ENCODE assay signal across 7 cellular contexts in the genomic region with DNA sequence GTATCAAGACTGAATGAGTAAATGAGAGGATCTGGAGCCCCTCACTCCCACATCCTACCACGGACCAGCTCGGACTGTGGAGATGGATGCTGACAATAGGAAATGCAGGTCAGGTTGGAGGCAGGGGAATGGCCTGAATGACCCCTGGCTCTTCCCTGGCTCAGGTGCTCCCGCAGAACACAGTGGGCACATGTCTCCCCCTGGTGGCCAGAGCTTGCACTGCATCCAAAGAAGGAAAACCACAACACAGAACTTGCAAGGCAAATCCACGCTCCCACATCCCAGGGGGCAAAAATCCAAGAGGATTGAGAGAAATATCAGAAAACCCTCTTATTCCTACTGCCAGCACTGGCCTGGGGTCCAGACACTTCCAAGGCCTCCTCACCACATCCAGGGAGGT.
DNase-seq lines count a peak whose midpoint lies in the region; ATAC-seq, FAIRE-seq and TF ChIP-seq lines count a peak whose summit lies in the region.
"Not testable (repeated sequence)": the region's sequence is repeated elsewhere in the genome, so short reads cannot be mapped to it uniquely, and the experiment has no call there.

No MANE protein-coding gene starts in this region.

- H3K4me3 ChIP-seq in GM12878, heart left ventricle, right lobe of liver, psoas muscle: not testable (repeated sequence)

- SMC1A ChIA-PET in GM12878 (lab: Charles Lee; ENCODE audit: uncharacterized antibody, unreplicated experiment), result not testable (repeated sequence)

- not testable (repeated sequence) for H3K27ac ChIP-seq in GM12878 (ENCODE audit: control insufficient read depth, insufficient read depth); heart left ventricle; right lobe of liver; psoas muscle

- not testable (repeated sequence) for TF ChIP-seq RAD21 in GM12878 (IDR thresholded peaks at IDR 0.05; ENCODE audit: insufficient read depth, low read depth, low read length)

- ATAC-seq in WTC11 (peak; percentile 45), GM12878 (peak; percentile 64), heart left ventricle (peak in 3 of 4 donors; percentile 27 to 56 (median 51)), right lobe of liver (peak; percentile 61 to 79 (median 76)), psoas muscle (peak; percentile 40 to 70 (median 66))

- H3K27ac Mint-ChIP-seq in HFFc6, WTC11: not testable (repeated sequence)

- H3K36me3 ChIP-seq in GM12878 (ENCODE audit: control insufficient read depth in 2 of 2, insufficient read depth in 2 of 2, low read length in 1 of 2); heart left ventricle; right lobe of liver; psoas muscle (ENCODE audit: insufficient read depth in 1 of 2, low read depth in 1 of 2): not testable (repeated sequence)

- H4K20me1 ChIP-seq in GM12878 (ENCODE audit: control insufficient read depth, insufficient read depth), result not testable (repeated sequence)

- peak; percentile 51 for FAIRE-seq in D721Med (lab: Jason Lieb, UNC)
- FAIRE-seq in GM12878 (lab: Jason Lieb, UNC), result peak; percentile 66

- TF ChIP-seq POLR2A in GM12878 (IDR thresholded peaks at IDR 0.05; ENCODE audit: low read depth, low read length); heart left ventricle (IDR thresholded peaks at IDR 0.05); right lobe of liver (IDR thresholded peaks at IDR 0.05): not testable (repeated sequence)

- not testable (repeated sequence) for H3K4me2 ChIP-seq in GM12878 (ENCODE audit: control insufficient read depth, insufficient read depth)

- H3K4me1 Mint-ChIP-seq in HFFc6 (ENCODE audit: low read depth); WTC11: not testable (repeated sequence)

- WGBS in GM12878 (ENCODE audit: insufficient coverage, insufficient replicate concordance, low lambda C conversion rate, missing lambda C conversion rate), result 5% methylated on average over 2 of the region's 4 CpGs
- 17 to 50% (median 33%) methylated on average over 1 to 2 of the region's 4 CpGs for WGBS in heart left ventricle, 4 donors
- 0% methylated on average over 1 of the region's 4 CpGs for WGBS in right lobe of liver (ENCODE audit: insufficient coverage, low coverage, low lambda C conversion rate, missing lambda C conversion rate)
- WGBS in psoas muscle, 3 donors, result 50 to 63% methylated on average over 1 to 2 of the region's 4 CpGs; no CpG with 5 or more reads in 1 of the 3 donors

- H3K4me1 ChIP-seq in GM12878 (ENCODE audit: control insufficient read depth, insufficient read depth, low read length); heart left ventricle; right lobe of liver; psoas muscle: not testable (repeated sequence)

- H3K27me3 Mint-ChIP-seq in HFFc6 (ENCODE audit: insufficient read depth); WTC11 (ENCODE audit: low read depth): not testable (repeated sequence)

- POLR2A ChIA-PET in WTC11 (lab: Charles Lee); GM12878 (lab: Charles Lee): not testable (repeated sequence)

- not testable (repeated sequence) for TF ChIP-seq CTCF in D721Med (IDR thresholded peaks at IDR 0.05; ENCODE audit: insufficient read depth, missing control alignments); WTC11 (IDR thresholded peaks at IDR 0.05); GM12878 (IDR thresholded peaks at IDR 0.05 in 2 of 3, conservative IDR thresholded peaks at IDR 0.05 in 1 of 3; ENCODE audit: control insufficient read depth in 2 of 3, extremely low read depth in 1 of 3, insufficient read depth in 1 of 3, low read depth in 3 of 3, low read length in 3 of 3); right lobe of liver (IDR thresholded peaks at IDR 0.05); psoas muscle (IDR thresholded peaks at IDR 0.05)
- TF ChIP-seq CTCF in HFFc6 (IDR thresholded peaks at IDR 0.05) (peak; percentile 65), heart left ventricle (IDR thresholded peaks at IDR 0.05) (peak in 1 of 12 donors; percentile 14)

- CTCF ChIA-PET in WTC11 (lab: Charles Lee); GM12878 (lab: Yijun Ruan, JAX): not testable (repeated sequence)

- not testable (repeated sequence) for H3K9me3 Mint-ChIP-seq in HFFc6, WTC11

- H2AFZ ChIP-seq in GM12878 (ENCODE audit: control insufficient read depth, low read depth, low read length), result not testable (repeated sequence)

- H3K4me3 Mint-ChIP-seq in HFFc6, WTC11: not testable (repeated sequence)

- not testable (repeated sequence) for H3K9ac ChIP-seq in GM12878 (ENCODE audit: control insufficient read depth, insufficient read depth, low read length)

- RAD21 ChIA-PET in GM12878 (lab: Charles Lee; ENCODE audit: unreplicated experiment), result not testable (repeated sequence)

- in situ Hi-C loops in GM12878 (cut with MboI), result not testable (repeated sequence)

- not testable (repeated sequence) for TF ChIP-seq EP300 in GM12878 (IDR thresholded peaks at IDR 0.05; ENCODE audit: borderline replicate concordance in 1 of 2, control insufficient read depth in 1 of 2, low read depth in 2 of 2, low read length in 2 of 2)

- H3K9me3 ChIP-seq in GM12878 (replicated peaks; ENCODE audit: control insufficient read depth, insufficient read depth, low read length); heart left ventricle; right lobe of liver; psoas muscle: not testable (repeated sequence)

- not testable (repeated sequence) for H3K79me2 ChIP-seq in GM12878 (ENCODE audit: control insufficient read depth, insufficient read depth, low read length)

- H3K36me3 Mint-ChIP-seq in HFFc6 (ENCODE audit: low read depth); WTC11: not testable (repeated sequence)

- DNase-seq in D721Med (ENCODE audit: insufficient read length, low spot score); HFFc6; WTC11 (ENCODE audit: low spot score); GM12878 (ENCODE audit: low read depth, low spot score); heart left ventricle; right lobe of liver; psoas muscle: not testable (repeated sequence)

- intact Hi-C loops in GM12878 (cut with micrococcal nuclease; ENCODE audit: unreplicated experiment); heart left ventricle (cut with DNase I); right lobe of liver (cut with DNase I); psoas muscle (cut with DNase I): not testable (repeated sequence)

- BruUV-seq in GM12878 (replicated peaks; lab: Mats Ljungman, UMichigan), result not testable (repeated sequence)

- H3K27me3 ChIP-seq in GM12878 (replicated peaks in 1 of 2; ENCODE audit: control insufficient read depth in 2 of 2, insufficient read depth in 2 of 2, low read length in 1 of 2); heart left ventricle; right lobe of liver; psoas muscle (ENCODE audit: insufficient read depth in 3 of 3, low read length in 2 of 3): not testable (repeated sequence)
